Comparison of ENCODE assay signal across 18 cellular contexts in genomic region chr12:57107456-57107855, GRCh38. TPM values are rescaled to one million over a fixed set of nuclear protein-coding genes. Genes with fewer than 3 reads are reported as not detected.
DNase-seq lines count a peak whose midpoint lies in the region; ATAC-seq and TF ChIP-seq lines count a peak whose summit lies in the region.
"Had no signal": no experiment of that assay in that cellular context is flagged by ENCODE, and none has a peak within 500 bp of the region (broad histone marks: within the 10 kb centered on the region; RNA-seq: fewer than 3 reads in every experiment).

No MANE protein-coding gene starts in this region.

- no peak for TF ChIP-seq RAD21 in Ishikawa (IDR thresholded peaks at IDR 0.05; ENCODE audit: low read depth)

- ATAC-seq in activated T-cell treated with anti-CD3 and anti-CD28 coated beads, Interleukin-2, amount 50 U/mL, for 72 hours (replicated peaks in 1 of 2) = no peak
- no peak for ATAC-seq in activated T-cell treated with anti-CD3 and anti-CD28 coated beads, Interleukin-2, amount 50 U/mL, for 4 hours
- no peak for ATAC-seq in stimulated activated effector memory CD8-positive, alpha-beta T cell treated with anti-CD3 and anti-CD28 coated beads, Interleukin-12 subunit alpha, Interleukin-12 subunit beta, amount 100 ng/mL, for 72 hours
- no peak for ATAC-seq in HG02938 (IDR thresholded peaks at IDR 0.05; ENCODE audit: unreplicated experiment)
- ATAC-seq: right lobe of liver had no signal

- peaks cover 10% of the 10 kb centered on the region for H3K4me1 ChIP-seq in colonic mucosa

- no peaks in the 10 kb centered on the region for H3K9me3 ChIP-seq in colonic mucosa
- H3K9me3 ChIP-seq: Caco-2, MG63, right lobe of liver, upper lobe of left lung had no signal

- H3K4me3 Mint-ChIP-seq in activated T-cell treated with anti-CD3 and anti-CD28 coated beads, Interleukin-2, amount 50 U/mL, for 72 hours = no peak overlapping the region
- H3K4me3 Mint-ChIP-seq in activated T-cell treated with anti-CD3 and anti-CD28 coated beads, Interleukin-2, amount 50 U/mL, for 4 hours = no peak overlapping the region
- H3K4me3 Mint-ChIP-seq in stimulated activated effector memory CD8-positive, alpha-beta T cell treated with anti-CD3 and anti-CD28 coated beads, Interleukin-12 subunit alpha, Interleukin-12 subunit beta, amount 100 ng/mL, for 72 hours = peak overlapping the region; percentile 88

- no peak for TF ChIP-seq EP300 in Ishikawa (IDR thresholded peaks at IDR 0.05; ENCODE audit: borderline replicate concordance)

- no peaks in the 10 kb centered on the region for H3K27me3 Mint-ChIP-seq in activated T-cell treated with anti-CD3 and anti-CD28 coated beads, Interleukin-2, amount 50 U/mL, for 72 hours (ENCODE audit: low read depth)
- no peaks in the 10 kb centered on the region for H3K27me3 Mint-ChIP-seq in activated T-cell treated with anti-CD3 and anti-CD28 coated beads, Interleukin-2, amount 50 U/mL, for 4 hours (ENCODE audit: low read depth)

- H3K27ac Mint-ChIP-seq in activated T-cell treated with anti-CD3 and anti-CD28 coated beads, Interleukin-2, amount 50 U/mL, for 72 hours = peak overlapping the region; percentile 24
- peak overlapping the region; percentile 95 for H3K27ac Mint-ChIP-seq in stimulated activated effector memory CD8-positive, alpha-beta T cell treated with anti-CD3 and anti-CD28 coated beads, Interleukin-12 subunit alpha, Interleukin-12 subunit beta, amount 100 ng/mL, for 72 hours

- H3K4me3 ChIP-seq in colonic mucosa = no peak overlapping the region
- H3K4me3 ChIP-seq: lung, MG63, right lobe of liver, upper lobe of left lung had no signal

- H3K27ac ChIP-seq in colonic mucosa = no peak overlapping the region
- H3K27ac ChIP-seq: right lobe of liver had no signal

- intact Hi-C loops in colonic mucosa (cut with DNase I) = no loop called here

- H3K27me3 ChIP-seq in colonic mucosa = no peaks in the 10 kb centered on the region
- H3K27me3 ChIP-seq: MG63, right lobe of liver, upper lobe of left lung had no signal

- peaks cover 22% of the 10 kb centered on the region for H3K36me3 ChIP-seq in colonic mucosa

- H3K36me3 Mint-ChIP-seq in activated T-cell treated with anti-CD3 and anti-CD28 coated beads, Interleukin-2, amount 50 U/mL, for 72 hours (ENCODE audit: insufficient read depth in 2 of 2) = peaks cover 16 to 38% of the 10 kb centered on the region in 2 donors
- H3K36me3 Mint-ChIP-seq in activated T-cell treated with anti-CD3 and anti-CD28 coated beads, Interleukin-2, amount 50 U/mL, for 4 hours (ENCODE audit: insufficient read depth) = peaks cover 34% of the 10 kb centered on the region
- H3K36me3 Mint-ChIP-seq in stimulated activated effector memory CD8-positive, alpha-beta T cell treated with anti-CD3 and anti-CD28 coated beads, Interleukin-12 subunit alpha, Interleukin-12 subunit beta, amount 100 ng/mL, for 72 hours = peaks cover 97% of the 10 kb centered on the region

- no peak overlapping the region for H3K9ac ChIP-seq in colonic mucosa (ENCODE audit: low read depth in 2 of 2, low read length in 2 of 2)

- no peak for TF ChIP-seq CTCF in colonic mucosa (IDR thresholded peaks at IDR 0.05)

- no peak for DNase-seq in activated T-cell treated with anti-CD3 and anti-CD28 coated beads, Interleukin-2, amount 50 U/mL, for 72 hours
- no peak for DNase-seq in activated T-cell treated with anti-CD3 and anti-CD28 coated beads, Interleukin-2, amount 50 U/mL, for 4 hours
- DNase-seq in colonic mucosa = peak; percentile 23
- DNase-seq in stimulated activated effector memory CD8-positive, alpha-beta T cell treated with anti-CD3 and anti-CD28 coated beads, Interleukin-12 subunit alpha, Interleukin-12 subunit beta, amount 100 ng/mL, for 72 hours (ENCODE audit: low spot score in 2 of 2) = no peak
- DNase-seq in HUDEP-2 (lab: John Stamatoyannopoulos, UW; ENCODE audit: unreplicated experiment in 76 of 76) = no peak
- no peak for DNase-seq in activated gamma-delta T cell (lab: John Stamatoyannopoulos, UW)
- DNase-seq: activated naive CD4-positive, alpha-beta T cell treated with anti-CD3 and anti-CD28 coated beads, Interleukin-2, amount 50 U/mL, for 16 hours; Caco-2; central memory CD4-positive, alpha-beta T cell; MG63; NCI-H2029 treated with DMSO at 0.1 percent for 48 hours; right lobe of liver had no signal

- H3K9me3 Mint-ChIP-seq in activated T-cell treated with anti-CD3 and anti-CD28 coated beads, Interleukin-2, amount 50 U/mL, for 72 hours = no peaks in the 10 kb centered on the region
- H3K9me3 Mint-ChIP-seq in activated T-cell treated with anti-CD3 and anti-CD28 coated beads, Interleukin-2, amount 50 U/mL, for 4 hours = no peaks in the 10 kb centered on the region
- H3K9me3 Mint-ChIP-seq in stimulated activated effector memory CD8-positive, alpha-beta T cell treated with anti-CD3 and anti-CD28 coated beads, Interleukin-12 subunit alpha, Interleukin-12 subunit beta, amount 100 ng/mL, for 72 hours = no peaks in the 10 kb centered on the region

- peaks cover 75% of the 10 kb centered on the region for H3K4me1 Mint-ChIP-seq in activated T-cell treated with anti-CD3 and anti-CD28 coated beads, Interleukin-2, amount 50 U/mL, for 72 hours (ENCODE audit: low read depth)
- peaks cover 49% of the 10 kb centered on the region for H3K4me1 Mint-ChIP-seq in activated T-cell treated with anti-CD3 and anti-CD28 coated beads, Interleukin-2, amount 50 U/mL, for 4 hours (ENCODE audit: low read depth)
- peaks cover 79% of the 10 kb centered on the region for H3K4me1 Mint-ChIP-seq in stimulated activated effector memory CD8-positive, alpha-beta T cell treated with anti-CD3 and anti-CD28 coated beads, Interleukin-12 subunit alpha, Interleukin-12 subunit beta, amount 100 ng/mL, for 72 hours

TF ChIP-seq in Ishikawa, 13 proteins besides CTCF, POLR2A, EP300 and RAD21:
- TF ChIP-seq CEBPB (IDR thresholded peaks at IDR 0.05) (peak; percentile 35; the same call in 1 of the 2 replicates), NFIC (IDR thresholded peaks at IDR 0.05) (no peak), REST (IDR thresholded peaks at IDR 0.05; ENCODE audit: low read depth) (peak; percentile 64), EGR1 (IDR thresholded peaks at IDR 0.05) (no peak)
TF ChIP-seq in Ishikawa: peak in this region for 2.

RNA-seq across cellular contexts. Expression of gene STAT6, which starts 3.7 kb away (rescaled TPM):
- total RNA-seq in activated T-cell treated with anti-CD3 and anti-CD28 coated beads, Interleukin-2, amount 50 U/mL, for 72 hours = 100 to 1,000 TPM; 178 to 191 TPM
- 100 to 1,000 TPM; 312 to 340 (median 339) TPM for total RNA-seq in activated T-cell treated with anti-CD3 and anti-CD28 coated beads, Interleukin-2, amount 50 U/mL, for 4 hours
- 100 to 1,000 TPM; 161 to 181 TPM for total RNA-seq in colonic mucosa

RNA-seq across cellular contexts. Expression of gene NAB2, which starts 18.5 kb away (rescaled TPM):
- total RNA-seq in activated T-cell treated with anti-CD3 and anti-CD28 coated beads, Interleukin-2, amount 50 U/mL, for 72 hours = 10 to 100 TPM; 30.7 to 31.0 TPM
- total RNA-seq in activated T-cell treated with anti-CD3 and anti-CD28 coated beads, Interleukin-2, amount 50 U/mL, for 4 hours = 10 to 100 TPM; 51.3 to 54.6 (median 52.8) TPM
- 1 to 10 TPM; 4.8 to 7.0 TPM for total RNA-seq in colonic mucosa

RNA-seq across cellular contexts. Expression of gene LRP1, which starts 20.8 kb away (rescaled TPM):
- total RNA-seq in activated T-cell treated with anti-CD3 and anti-CD28 coated beads, Interleukin-2, amount 50 U/mL, for 72 hours = 1 to 10 TPM; 3.2 to 4.8 TPM
- 1 to 10 TPM in 2 of 3 donors, under 1 TPM in 1; 0.98 to 1.1 (median 1.0) TPM for total RNA-seq in activated T-cell treated with anti-CD3 and anti-CD28 coated beads, Interleukin-2, amount 50 U/mL, for 4 hours
- 100 to 1,000 TPM; 107 to 123 TPM for total RNA-seq in colonic mucosa

RNA-seq across cellular contexts. Expression of gene NEMP1, which starts 28.9 kb away (rescaled TPM):
- 100 to 1,000 TPM; 114 to 119 TPM for total RNA-seq in activated T-cell treated with anti-CD3 and anti-CD28 coated beads, Interleukin-2, amount 50 U/mL, for 72 hours
- total RNA-seq in activated T-cell treated with anti-CD3 and anti-CD28 coated beads, Interleukin-2, amount 50 U/mL, for 4 hours = 10 to 100 TPM; 39.1 to 47.5 (median 42.5) TPM
- 10 to 100 TPM in 1 of 2 donors, 1 to 10 TPM in 1; 7.3 to 21.1 TPM for total RNA-seq in colonic mucosa

RNA-seq across cellular contexts. Expression of gene LRP1-AS, which starts 40.0 kb away (rescaled TPM):
- total RNA-seq in activated T-cell treated with anti-CD3 and anti-CD28 coated beads, Interleukin-2, amount 50 U/mL, for 72 hours = not detected
- not detected for total RNA-seq in activated T-cell treated with anti-CD3 and anti-CD28 coated beads, Interleukin-2, amount 50 U/mL, for 4 hours
- total RNA-seq in colonic mucosa = not detected
- total RNA-seq: Caco-2, G401, H1, lung, right lobe of liver, upper lobe of left lung had no signal

Comparison
In these comparisons a context has a peak if more than half of its experiments do, and no peak if none do; other contexts are left out.
1. RNA of gene LRP1, which starts 20.8 kb away (total RNA-seq): 107 to 123 TPM in colonic mucosa; 3.2 to 4.8 TPM in activated T-cell treated with anti-CD3 and anti-CD28 coated beads, Interleukin-2, amount 50 U/mL, for 72 hours and 0.98 to 1.1 TPM in activated T-cell treated with anti-CD3 and anti-CD28 coated beads, Interleukin-2, amount 50 U/mL, for 4 hours; every median in the first group is over 10 times any median in the second.